In genomic region chr2:168132389-168132788, GRCh38 we compare ENCODE assay signal across 14 cellular contexts.
"Had no signal": no experiment of that assay in that cellular context is flagged by ENCODE, and none has a peak within 500 bp of the region (broad histone marks: within the 10 kb centered on the region; RNA-seq: fewer than 3 reads in every experiment).

No MANE protein-coding gene starts in this region.

- DNase-seq: KBM-7, MV-4-11, NCI-H1092, NCI-H1105 treated with DMSO at 0.1 percent for 48 hours, NCI-H1417 treated with DMSO at 0.1 percent for 48 hours, NCI-H1694 treated with DMSO at 0.1 percent for 48 hours, NCI-H1930, NCI-H2107, NCI-H2227 treated with DMSO at 0.1 percent for 48 hours, NCI-H524, NCI-H526 treated with DMSO at 0.1 percent for 48 hours, Right ventricle myocardium superior, RPMI8226, SIG-M5 had no signal
